In genomic region chr4:37891221-37892159, GRCh38 we compare ENCODE assay signal across 8 cellular contexts.
A peak's percentile ranks its signal among the peaks of the same experiment; 100 is the strongest.
DNase-seq lines count a peak whose midpoint lies in the region; ATAC-seq lines count a peak whose summit lies in the region.

No MANE protein-coding gene starts in this region.

- peak overlapping the region; percentile 95 for H3K27ac Mint-ChIP-seq in memory B cell

- H3K4me3 Mint-ChIP-seq in memory B cell, result peak overlapping the region; percentile 90

- H3K36me3 Mint-ChIP-seq in memory B cell, result no peaks in the 10 kb centered on the region

- peaks cover 34% of the 10 kb centered on the region for H3K4me1 Mint-ChIP-seq in memory B cell

- H3K27me3 Mint-ChIP-seq in memory B cell, result no peaks in the 10 kb centered on the region

- no peaks in the 10 kb centered on the region for H3K9me3 Mint-ChIP-seq in memory B cell

- H3K27ac ChIP-seq in cingulate gyrus (ENCODE audit: low read depth, low read length), result peak overlapping the region; percentile 83

- DNase-seq in EL (peak; percentile 40), HuH-7.5 (ENCODE audit: low spot score) (peak; percentile 43), memory B cell (ENCODE audit: low spot score in 2 of 2) (peak in 1 of 2 donors; percentile 41), NCI-H1694 (lab: John Stamatoyannopoulos, UW) (no peak)
- peak; percentile 22 for DNase-seq in activated CD4-positive, CD25-positive, alpha-beta regulatory T cell treated with anti-CD3 and anti-CD28 coated beads, Interleukin-2, amount 50 U/mL, for 16 hours (ENCODE audit: low read depth, low spot score)
- DNase-seq in stimulated activated CD8-positive, alpha-beta memory T cell treated with anti-CD3 and anti-CD28 coated beads, Interleukin-15, amount 100 ng/mL, for 1 hour (ENCODE audit: low read depth), result peak; percentile 13

- ATAC-seq in GM21515 (IDR thresholded peaks at IDR 0.05; ENCODE audit: unreplicated experiment) (peak; percentile 53), memory B cell (ENCODE audit: low read depth) (peak; percentile 35)
